21 cellular contexts compared by ENCODE assay signal in the genomic region with DNA sequence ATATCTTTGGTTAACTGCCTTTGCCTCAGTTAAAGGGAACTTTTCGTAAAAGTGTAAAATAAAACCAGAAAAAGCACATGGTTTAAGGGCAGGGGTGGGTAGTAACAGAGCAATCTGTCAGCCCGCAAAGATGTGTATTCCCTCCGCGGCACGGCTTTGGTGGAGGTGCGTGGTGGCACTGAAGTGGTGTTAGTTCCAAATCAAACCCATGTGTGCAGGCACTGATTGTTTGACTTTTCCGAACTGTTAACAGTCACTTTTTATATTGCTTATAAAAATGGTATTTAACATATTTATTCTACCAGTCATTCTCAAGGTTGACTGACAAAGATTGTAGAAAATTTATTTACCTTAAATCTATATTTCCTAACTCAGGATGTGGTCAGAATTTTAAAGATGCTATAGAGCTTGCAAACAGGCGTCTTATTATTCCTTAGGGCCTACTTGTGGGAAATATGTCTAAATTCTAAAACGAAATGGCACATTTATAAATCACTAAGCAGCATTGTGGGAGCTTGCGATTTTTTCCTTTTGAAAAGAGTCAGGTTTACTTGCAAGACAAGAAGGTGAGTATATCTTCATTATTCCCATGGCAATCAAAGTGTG.
"Had no signal": no experiment of that assay in that cellular context is flagged by ENCODE, and none has a peak within 500 bp of the region (broad histone marks: within the 10 kb centered on the region; RNA-seq: fewer than 3 reads in every experiment).

No MANE protein-coding gene starts in this region.

- H3K27me3 ChIP-seq: MG63 had no signal

- ATAC-seq: Panc1, SK-N-SH treated with all-trans-retinoic acid at 6 μM for 48 hours had no signal

- H3K27ac ChIP-seq: RWPE1 had no signal

- DNase-seq: Karpas-422, KG1, MG63, NCI-H1092, NCI-H1105 treated with DMSO at 0.1 percent for 48 hours, NCI-H1417 treated with DMSO at 0.1 percent for 48 hours, NCI-H146, NCI-H1694 treated with DMSO at 0.1 percent for 48 hours, NCI-H1930, NCI-H2081, NCI-H2107, NCI-H2227 treated with DMSO at 0.1 percent for 48 hours, NCI-H446, NCI-H510A, NCI-H524 treated with DMSO at 0.1 percent for 48 hours, NCI-H69, NCI-H774, SHP77 had no signal

- H3K36me3 ChIP-seq: MG63 had no signal

- H3K4me3 ChIP-seq: MG63 had no signal

- H3K9me3 ChIP-seq: MG63 had no signal
